In genomic region chr1:155253797-155254196, GRCh38 we compare ENCODE assay signal across 8 cellular contexts. TPM values are rescaled to one million over a fixed set of nuclear protein-coding genes. Genes with fewer than 3 reads are reported as not detected.
A peak's percentile ranks its signal among the peaks of the same experiment; 100 is the strongest.
DNase-seq lines count a peak whose midpoint lies in the region; ATAC-seq, FAIRE-seq and TF ChIP-seq lines count a peak whose summit lies in the region.

No MANE protein-coding gene starts in this region.

- peak overlapping the region; percentile 80 for H3K4me3 ChIP-seq in AG10803 (ENCODE audit: low read length)
- H3K4me3 ChIP-seq in HUES64 (ENCODE audit: low read length) = peak overlapping the region; percentile 79
- peak overlapping the region; percentile 82 for H3K4me3 ChIP-seq in bronchial epithelial cell (ENCODE audit: low read depth, low read length)
- peak overlapping the region in 1 of 2 donors; percentile 66 for H3K4me3 ChIP-seq in muscle layer of colon (ENCODE audit: low read depth in 1 of 2, low read length in 2 of 2)

- WGBS in HUES64 = 85% methylated on average over 5 of the region's 5 CpGs

- H3K9me3 ChIP-seq in HUES64 (ENCODE audit: insufficient read depth, low read depth, low read length) (no peaks in the 10 kb centered on the region), muscle layer of colon (ENCODE audit: low read length) (no peaks in the 10 kb centered on the region)

- DNase-seq in AG10803 (ENCODE audit: low read depth) (no peak), bronchial epithelial cell (ENCODE audit: low read depth) (no peak), SIG-M5 (lab: John Stamatoyannopoulos, UW) (no peak), NCI-H1092 treated with DMSO at 0.1 percent for 48 hours (lab: John Stamatoyannopoulos, UW) (no peak), DMS53 treated with DMSO at 0.1 percent for 48 hours (lab: John Stamatoyannopoulos, UW; ENCODE audit: unreplicated experiment) (no peak)

- FAIRE-seq in bronchial epithelial cell (lab: Jason Lieb, UNC) = no peak

- H3K27ac ChIP-seq in HUES64 (ENCODE audit: low read depth, low read length) (no peak overlapping the region), muscle layer of colon (ENCODE audit: low read depth, low read length) (no peak overlapping the region)

- TF ChIP-seq CTCF in AG10803 (conservative IDR thresholded peaks at IDR 0.05; ENCODE audit: low read length) = no peak
- no peak for TF ChIP-seq CTCF in bronchial epithelial cell (IDR thresholded peaks at IDR 0.05; ENCODE audit: insufficient read depth, low read length, severe bottlenecking)

- H3K36me3 ChIP-seq in HUES64 (ENCODE audit: insufficient read depth, low read length) (peaks cover 18% of the 10 kb centered on the region), bronchial epithelial cell (ENCODE audit: control insufficient read depth, insufficient read depth, low read length) (peaks cover 4% of the 10 kb centered on the region), muscle layer of colon (ENCODE audit: insufficient read depth, low read length) (peaks cover 17% of the 10 kb centered on the region)

- no peak for ATAC-seq in GM19023 (IDR thresholded peaks at IDR 0.05; ENCODE audit: unreplicated experiment)

- peaks cover 12% of the 10 kb centered on the region; the same call in 1 of the 2 replicates for H3K4me1 ChIP-seq in HUES64 (ENCODE audit: insufficient read depth, low read length)
- peaks cover 39% of the 10 kb centered on the region for H3K4me1 ChIP-seq in muscle layer of colon (ENCODE audit: insufficient read depth, low read length)

- no peaks in the 10 kb centered on the region for H3K27me3 ChIP-seq in HUES64 (ENCODE audit: insufficient read depth, low read length)
- H3K27me3 ChIP-seq in bronchial epithelial cell (ENCODE audit: control insufficient read depth, insufficient read depth, low read length) = no peaks in the 10 kb centered on the region
- no peaks in the 10 kb centered on the region for H3K27me3 ChIP-seq in muscle layer of colon (ENCODE audit: control insufficient read depth in 1 of 2, insufficient read depth in 2 of 2, low read length in 2 of 2)

- no peak overlapping the region for H3K9ac ChIP-seq in HUES64 (ENCODE audit: low read depth, low read length)
- peak overlapping the region; percentile 76 for H3K9ac ChIP-seq in muscle layer of colon (ENCODE audit: low read length)

RNA-seq across cellular contexts. Expression of gene ENTREP3, which starts 1.5 kb away (rescaled TPM):
- 33.7 TPM for polyA plus RNA-seq in HUES64 (2013, experiment 1 of 2)
- polyA plus RNA-seq in HUES64 (2013, experiment 2 of 2) = 40.1 TPM
- 3.2 and 3.7 TPM in 2 replicates for total RNA-seq in bronchial epithelial cell

RNA-seq across cellular contexts. Expression of gene SCAMP3, which starts 8.4 kb away (rescaled TPM):
- 51.0 TPM for polyA plus RNA-seq in HUES64 (2013, experiment 1 of 2)
- 54.1 TPM for polyA plus RNA-seq in HUES64 (2013, experiment 2 of 2)
- 23.4 and 26.9 TPM in 2 replicates for total RNA-seq in bronchial epithelial cell

RNA-seq across cellular contexts. Expression of gene CLK2, which starts 19.5 kb away (rescaled TPM):
- polyA plus RNA-seq in HUES64 (2013, experiment 1 of 2) = 54.0 TPM
- polyA plus RNA-seq in HUES64 (2013, experiment 2 of 2) = 50.2 TPM
- 19.7 and 23.4 TPM in 2 replicates for total RNA-seq in bronchial epithelial cell

RNA-seq across cellular contexts. Expression of gene HCN3, which starts 23.5 kb away (rescaled TPM):
- 2.7 TPM for polyA plus RNA-seq in HUES64 (2013, experiment 1 of 2)
- 4.3 TPM for polyA plus RNA-seq in HUES64 (2013, experiment 2 of 2)
- 0.90 and 1.1 TPM in 2 replicates for total RNA-seq in bronchial epithelial cell

RNA-seq across cellular contexts. Expression of gene MTX1, which starts 45.3 kb away (rescaled TPM):
- 39.9 TPM for polyA plus RNA-seq in HUES64 (2013, experiment 1 of 2)
- polyA plus RNA-seq in HUES64 (2013, experiment 2 of 2) = 41.0 TPM
- 48.4 and 49.5 TPM in 2 replicates for total RNA-seq in bronchial epithelial cell
